14 cellular contexts compared by ENCODE assay signal in genomic region chr7:2621061-2621828, GRCh38. TPM values are rescaled to one million over a fixed set of nuclear protein-coding genes. Genes with fewer than 3 reads are reported as not detected.
DNase-seq lines count a peak whose midpoint lies in the region; ATAC-seq and TF ChIP-seq lines count a peak whose summit lies in the region.
"Had no signal": no experiment of that assay in that cellular context is flagged by ENCODE, and none has a peak within 500 bp of the region (broad histone marks: within the 10 kb centered on the region; RNA-seq: fewer than 3 reads in every experiment).

No MANE protein-coding gene starts in this region.

- H3K4me1 Mint-ChIP-seq in neural crest cell: peaks cover 53% of the 10 kb centered on the region
- H3K4me1 Mint-ChIP-seq in activated T-cell treated with anti-CD3 and anti-CD28 coated beads, Interleukin-2, amount 50 U/mL, for 24 hours (ENCODE audit: low read depth): no peaks in the 10 kb centered on the region
- H3K4me1 Mint-ChIP-seq in naive thymus-derived CD8-positive, alpha-beta T cell: peaks cover 0 to 6% (median 0%) of the 10 kb centered on the region in 4 donors
- H3K4me1 Mint-ChIP-seq: CD4-positive, CD25-positive, alpha-beta regulatory T cell had no signal

- no peaks in the 10 kb centered on the region for H3K36me3 Mint-ChIP-seq in neural crest cell (ENCODE audit: low read depth)
- no peaks in the 10 kb centered on the region for H3K36me3 Mint-ChIP-seq in activated T-cell treated with anti-CD3 and anti-CD28 coated beads, Interleukin-2, amount 50 U/mL, for 24 hours (ENCODE audit: low read depth)
- H3K36me3 Mint-ChIP-seq in naive thymus-derived CD8-positive, alpha-beta T cell: no peaks in the 10 kb centered on the region
- H3K36me3 Mint-ChIP-seq: CD4-positive, CD25-positive, alpha-beta regulatory T cell; naive B cell had no signal

- no peaks in the 10 kb centered on the region for H4K20me1 ChIP-seq in BLaER1

- H3K4me1 ChIP-seq in BLaER1: peaks cover 81% of the 10 kb centered on the region

- no peaks in the 10 kb centered on the region for H3K9me3 Mint-ChIP-seq in neural crest cell
- no peaks in the 10 kb centered on the region for H3K9me3 Mint-ChIP-seq in activated T-cell treated with anti-CD3 and anti-CD28 coated beads, Interleukin-2, amount 50 U/mL, for 24 hours
- H3K9me3 Mint-ChIP-seq in naive thymus-derived CD8-positive, alpha-beta T cell: no peaks in the 10 kb centered on the region
- H3K9me3 Mint-ChIP-seq: activated T-helper 1 cell treated with anti-CD3 and anti-CD28 coated beads, Interleukin-12 subunit alpha, Interleukin-12 subunit beta, Interleukin-2, Interleukin-4 antibody, amounts not matched to agents 30 ng/mL and 10 ng/mL and 1 ng/mL, durations not matched to agents 14 hours and 24 hours and 36 hours; naive B cell; T-helper 1 cell treated with Interleukin-12 subunit alpha and Interleukin-12 subunit beta and Interleukin-4 antibody, amounts not matched to agents 30 μg/mL and 1 μg/mL, for 36 hours had no signal

- H3K9ac ChIP-seq in BLaER1: no peak overlapping the region

- ATAC-seq in naive thymus-derived CD8-positive, alpha-beta T cell: no peak
- no peak for ATAC-seq in GM18511 (IDR thresholded peaks at IDR 0.05; ENCODE audit: unreplicated experiment)

- H3K27ac Mint-ChIP-seq in neural crest cell (ENCODE audit: unreplicated experiment): peak overlapping the region; percentile 78
- no peak overlapping the region for H3K27ac Mint-ChIP-seq in activated T-cell treated with anti-CD3 and anti-CD28 coated beads, Interleukin-2, amount 50 U/mL, for 24 hours
- no peak overlapping the region for H3K27ac Mint-ChIP-seq in naive thymus-derived CD8-positive, alpha-beta T cell
- H3K27ac Mint-ChIP-seq: activated T-helper 1 cell treated with anti-CD3 and anti-CD28 coated beads, Interleukin-12 subunit alpha, Interleukin-12 subunit beta, Interleukin-2, Interleukin-4 antibody, amounts not matched to agents 30 ng/mL and 10 ng/mL and 1 ng/mL, durations not matched to agents 14 hours and 24 hours and 36 hours; CD4-positive, CD25-positive, alpha-beta regulatory T cell; T-helper 1 cell treated with Interleukin-12 subunit alpha and Interleukin-12 subunit beta and Interleukin-4 antibody, amounts not matched to agents 30 μg/mL and 1 μg/mL, for 36 hours had no signal

- POLR2A ChIA-PET in naive thymus-derived CD8-positive, alpha-beta T cell (lab: Charles Lee): no interaction called here

- no peaks in the 10 kb centered on the region for H3K36me3 ChIP-seq in BLaER1

- peaks cover 2% of the 10 kb centered on the region for H3K27me3 Mint-ChIP-seq in neural crest cell (ENCODE audit: low read depth)
- peaks cover under 1% of the 10 kb centered on the region for H3K27me3 Mint-ChIP-seq in activated T-cell treated with anti-CD3 and anti-CD28 coated beads, Interleukin-2, amount 50 U/mL, for 24 hours
- H3K27me3 Mint-ChIP-seq in naive thymus-derived CD8-positive, alpha-beta T cell: peaks cover 0 to 3% (median 0%) of the 10 kb centered on the region in 5 donors

- TF ChIP-seq CTCF in neural crest cell (conservative IDR thresholded peaks at IDR 0.05): no peak

- H3K27me3 ChIP-seq in BLaER1: no peaks in the 10 kb centered on the region

- no peak overlapping the region; the same call in 1 of the 2 replicates for H3K27ac ChIP-seq in BLaER1

- H3K4me2 ChIP-seq in BLaER1: peak overlapping the region; percentile 32

- DNase-seq in RPMI7951 (ENCODE audit: low read depth): peak; percentile 53
- DNase-seq in glomerular visceral epithelial cell (ENCODE audit: extremely low spot score): peak; percentile 47
- DNase-seq in neural crest cell (ENCODE audit: low read depth, low spot score): no peak
- no peak for DNase-seq in activated T-cell treated with anti-CD3 and anti-CD28 coated beads, Interleukin-2, amount 50 U/mL, for 24 hours
- DNase-seq in iPS-NIHi7 (ENCODE audit: extremely low spot score): no peak
- no peak for DNase-seq in naive thymus-derived CD8-positive, alpha-beta T cell
- DNase-seq: CD4-positive, CD25-positive, alpha-beta regulatory T cell; effector memory CD4-positive, alpha-beta T cell; naive B cell; NCI-H2171 had no signal

- no peak overlapping the region for H3K4me3 ChIP-seq in BLaER1

- H3K4me3 Mint-ChIP-seq in neural crest cell: peak overlapping the region; percentile 22
- no peak overlapping the region for H3K4me3 Mint-ChIP-seq in activated T-cell treated with anti-CD3 and anti-CD28 coated beads, Interleukin-2, amount 50 U/mL, for 24 hours
- no peak overlapping the region for H3K4me3 Mint-ChIP-seq in naive thymus-derived CD8-positive, alpha-beta T cell
- H3K4me3 Mint-ChIP-seq: activated T-helper 1 cell treated with anti-CD3 and anti-CD28 coated beads, Interleukin-12 subunit alpha, Interleukin-12 subunit beta, Interleukin-2, Interleukin-4 antibody, amounts not matched to agents 30 ng/mL and 10 ng/mL and 1 ng/mL, durations not matched to agents 14 hours and 24 hours and 36 hours; CD4-positive, CD25-positive, alpha-beta regulatory T cell; naive B cell; T-helper 1 cell treated with Interleukin-12 subunit alpha and Interleukin-12 subunit beta and Interleukin-4 antibody, amounts not matched to agents 30 μg/mL and 1 μg/mL, for 36 hours had no signal

- H3K9me3 ChIP-seq in BLaER1: no peaks in the 10 kb centered on the region

RNA-seq across cellular contexts. Expression of gene TTYH3, which starts 10.5 kb away (rescaled TPM):
- 20.5 and 34.9 TPM in 2 replicates for total RNA-seq in RPMI7951 (2014; rRNA removed; shearing (Covaris generic))
- total RNA-seq in neural crest cell: 225 and 237 TPM in 2 replicates
- total RNA-seq in naive thymus-derived CD8-positive, alpha-beta T cell: 10 to 100 TPM; 13.7 to 14.9 TPM
- polyA plus RNA-seq in naive thymus-derived CD8-positive, alpha-beta T cell: 1 to 10 TPM; 1.1 to 1.9 (median 1.1) TPM

Comparison
In these comparisons a context has a peak if more than half of its experiments do, and no peak if none do; other contexts are left out.
1. DNase-seq: peak in RPMI7951 (single experiment) and glomerular visceral epithelial cell (single experiment); none in neural crest cell (single experiment), activated T-cell treated with anti-CD3 and anti-CD28 coated beads, Interleukin-2, amount 50 U/mL, for 24 hours (single experiment), iPS-NIHi7 (single experiment) and naive thymus-derived CD8-positive, alpha-beta T cell (0 of 10).